In genomic region chr12:65649126-65649525, GRCh38 we compare ENCODE assay signal across 11 cellular contexts.
A peak's percentile ranks its signal among the peaks of the same experiment; 100 is the strongest.
DNase-seq lines count a peak whose midpoint lies in the region; ATAC-seq and TF ChIP-seq lines count a peak whose summit lies in the region.
"Had no signal": no experiment of that assay in that cellular context is flagged by ENCODE, and none has a peak within 500 bp of the region (broad histone marks: within the 10 kb centered on the region; RNA-seq: fewer than 3 reads in every experiment).

No MANE protein-coding gene starts in this region.

- peak overlapping the region; percentile 85 for H3K9ac ChIP-seq in skeletal muscle satellite cell (ENCODE audit: low read depth, low read length)

- H3K36me3 ChIP-seq in RWPE2 (ENCODE audit: low read depth) (no peaks in the 10 kb centered on the region), skeletal muscle satellite cell (ENCODE audit: insufficient read depth, low read length) (no peaks in the 10 kb centered on the region)
- H3K36me3 ChIP-seq: breast epithelium, thyroid gland had no signal

- H3K9me3 ChIP-seq in RWPE2 (ENCODE audit: severe bottlenecking) (no peaks in the 10 kb centered on the region), skeletal muscle satellite cell (replicated peaks; ENCODE audit: low read length) (no peaks in the 10 kb centered on the region)
- H3K9me3 ChIP-seq: breast epithelium, thyroid gland had no signal

- no peak for TF ChIP-seq CTCF in RWPE2 (IDR thresholded peaks at IDR 0.05; ENCODE audit: poor library complexity, severe bottlenecking)

- no peak overlapping the region for H3K4me3 Mint-ChIP-seq in natural killer cell treated with Interleukin-12 subunit alpha and Interleukin-12 subunit beta and Interleukin-15 and Interleukin-18, amount 100 ng/mL, for 72 hours

- H3K4me1 ChIP-seq in RWPE2 (ENCODE audit: insufficient read depth, poor library complexity, severe bottlenecking): peaks cover 35% of the 10 kb centered on the region
- H3K4me1 ChIP-seq in skeletal muscle satellite cell (ENCODE audit: control insufficient read depth, insufficient read depth, low read length): peaks cover 47% of the 10 kb centered on the region
- H3K4me1 ChIP-seq: breast epithelium, thyroid gland had no signal

- H3K4me3 ChIP-seq in RWPE2 (ENCODE audit: severe bottlenecking): no peak overlapping the region
- H3K4me3 ChIP-seq in skeletal muscle satellite cell (ENCODE audit: low read length): no peak overlapping the region
- H3K4me3 ChIP-seq: breast epithelium, thyroid gland had no signal

- peak overlapping the region; percentile 16 for H3K4me2 ChIP-seq in skeletal muscle satellite cell (ENCODE audit: low read length)

- H3K27me3 Mint-ChIP-seq in natural killer cell treated with Interleukin-12 subunit alpha and Interleukin-12 subunit beta and Interleukin-15 and Interleukin-18, amount 100 ng/mL, for 72 hours: peaks cover 13 to 16% of the 10 kb centered on the region in 2 donors

- peak overlapping the region in 1 of 2 donors; percentile 52 for H3K27ac Mint-ChIP-seq in natural killer cell treated with Interleukin-12 subunit alpha and Interleukin-12 subunit beta and Interleukin-15 and Interleukin-18, amount 100 ng/mL, for 72 hours

- H3K27me3 ChIP-seq in RWPE2 (ENCODE audit: insufficient read depth, poor library complexity, severe bottlenecking): no peaks in the 10 kb centered on the region
- no peaks in the 10 kb centered on the region for H3K27me3 ChIP-seq in skeletal muscle satellite cell (ENCODE audit: control insufficient read depth, insufficient read depth, low read length)
- H3K27me3 ChIP-seq: breast epithelium, thyroid gland had no signal

- peaks cover 8% of the 10 kb centered on the region for H3K9me3 Mint-ChIP-seq in natural killer cell treated with Interleukin-12 subunit alpha and Interleukin-12 subunit beta and Interleukin-15 and Interleukin-18, amount 100 ng/mL, for 72 hours

- ATAC-seq in RWPE2 (ENCODE audit: low read depth): peak; percentile 98
- no peak for ATAC-seq in natural killer cell treated with Interleukin-12 subunit alpha and Interleukin-12 subunit beta and Interleukin-15 and Interleukin-18, amount 100 ng/mL, for 72 hours

- peak; percentile 85 for DNase-seq in GM03348 (ENCODE audit: low spot score)
- peak; percentile 79 for DNase-seq in RWPE2 (ENCODE audit: low spot score)
- DNase-seq in fibroblast of peridontal ligament (ENCODE audit: extremely low read depth): peak; percentile 99
- DNase-seq in DMS 273 treated with DMSO at 0.1 percent for 48 hours (lab: John Stamatoyannopoulos, UW): no peak
- DNase-seq in natural killer cell treated with Interleukin-12 subunit alpha and Interleukin-12 subunit beta and Interleukin-15 and Interleukin-18, amount 100 ng/mL, for 72 hours (ENCODE audit: low spot score): no peak
- no peak for DNase-seq in caudate nucleus (lab: John Stamatoyannopoulos, UW)
- no peak for DNase-seq in NCI-H2107 treated with DMSO at 0.1 percent for 48 hours (lab: John Stamatoyannopoulos, UW; ENCODE audit: unreplicated experiment)
- DNase-seq: activated CD4-positive, alpha-beta T cell treated with anti-CD3 and anti-CD28 coated beads for 4 hours had no signal

- H3K27ac ChIP-seq in RWPE2 (ENCODE audit: poor library complexity, severe bottlenecking): peak overlapping the region; percentile 100
- no peak overlapping the region for H3K27ac ChIP-seq in caudate nucleus (ENCODE audit: low read depth, low read length)
- H3K27ac ChIP-seq: thyroid gland had no signal

- H3K36me3 Mint-ChIP-seq in natural killer cell treated with Interleukin-12 subunit alpha and Interleukin-12 subunit beta and Interleukin-15 and Interleukin-18, amount 100 ng/mL, for 72 hours: peaks cover 5% of the 10 kb centered on the region

- peaks cover 6 to 13% of the 10 kb centered on the region in 2 donors for H3K4me1 Mint-ChIP-seq in natural killer cell treated with Interleukin-12 subunit alpha and Interleukin-12 subunit beta and Interleukin-15 and Interleukin-18, amount 100 ng/mL, for 72 hours (ENCODE audit: low read depth in 2 of 2)

Comparison
In these comparisons a context has a peak if more than half of its experiments do, and no peak if none do; other contexts are left out.
1. DNase-seq: peak in GM03348 (single experiment), RWPE2 (single experiment) and fibroblast of peridontal ligament (single experiment); none in DMS 273 treated with DMSO at 0.1 percent for 48 hours (single experiment), natural killer cell treated with Interleukin-12 subunit alpha and Interleukin-12 subunit beta and Interleukin-15 and Interleukin-18, amount 100 ng/mL, for 72 hours (single experiment), caudate nucleus (0 of 61) and NCI-H2107 treated with DMSO at 0.1 percent for 48 hours (single experiment).